29 cellular contexts compared by ENCODE assay signal in genomic region chr21:45788198-45788597, GRCh38.
"Had no signal": no experiment of that assay in that cellular context is flagged by ENCODE, and none has a peak within 500 bp of the region (broad histone marks: within the 10 kb centered on the region; RNA-seq: fewer than 3 reads in every experiment).

No MANE protein-coding gene starts in this region.

- H3K27ac Mint-ChIP-seq: activated CD8-positive, alpha-beta memory T cell treated with anti-CD3 and anti-CD28 coated beads, Interleukin-2, amount 10 ng/mL, durations not matched to agents 7 days and 5 days; activated naive CD8-positive, alpha-beta T cell treated with anti-CD3 and anti-CD28 coated beads, Interleukin-2, amount 10 ng/mL, durations not matched to agents 7 days and 5 days; activated T-helper 17 cell treated with anti-CD3 and anti-CD28 coated beads, Interleukin-2, amount 50 U/mL, for 72 hours; T-helper 1 cell treated with Interleukin-12 subunit alpha and Interleukin-12 subunit beta and Interleukin-4 antibody, amounts not matched to agents 30 μg/mL and 1 μg/mL, for 36 hours; WTC11 had no signal

- H3K9me3 Mint-ChIP-seq: activated naive CD4-positive, alpha-beta T cell treated with anti-CD3 and anti-CD28 coated beads for 36 hours; activated naive CD8-positive, alpha-beta T cell treated with anti-CD3 and anti-CD28 coated beads, Interleukin-2, amount 10 ng/mL, durations not matched to agents 7 days and 5 days; activated T-helper 17 cell treated with anti-CD3 and anti-CD28 coated beads, Interleukin-2, amount 50 U/mL, for 72 hours; T-helper 1 cell treated with Interleukin-12 subunit alpha and Interleukin-12 subunit beta and Interleukin-4 antibody, amounts not matched to agents 30 μg/mL and 1 μg/mL, for 36 hours had no signal

- H3K4me1 Mint-ChIP-seq: activated CD8-positive, alpha-beta memory T cell treated with anti-CD3 and anti-CD28 coated beads, Interleukin-2, amount 10 ng/mL, durations not matched to agents 7 days and 5 days; activated naive CD8-positive, alpha-beta T cell treated with anti-CD3 and anti-CD28 coated beads, Interleukin-2, amount 10 ng/mL, durations not matched to agents 7 days and 5 days; activated T-helper 17 cell treated with anti-CD3 and anti-CD28 coated beads, Interleukin-2, amount 50 U/mL, for 72 hours; WTC11 had no signal

- FAIRE-seq: K562 had no signal

- DNase-seq: activated CD4-positive, alpha-beta T cell treated with anti-CD3 and anti-CD28 coated beads for 48 hours; activated CD4-positive, alpha-beta T cell treated with anti-CD3 and anti-CD28 coated beads, Interleukin-2, amount 50 U/mL, for 4 hours; activated CD4-positive, CD25-positive, alpha-beta regulatory T cell treated with anti-CD3 and anti-CD28 coated beads, Interleukin-2, amount 50 U/mL, for 72 hours; activated CD8-positive, alpha-beta memory T cell treated with anti-CD3 and anti-CD28 coated beads, Interleukin-2, amount 10 ng/mL, durations not matched to agents 7 days and 5 days; activated gamma-delta T cell; activated naive CD4-positive, alpha-beta T cell treated with anti-CD3 and anti-CD28 coated beads for 36 hours; activated naive CD8-positive, alpha-beta T cell treated with anti-CD3 and anti-CD28 coated beads, Interleukin-2, amount 10 ng/mL, durations not matched to agents 7 days and 5 days; adrenal gland; anterior cingulate cortex; caudate nucleus; Karpas-422; MM.1S; NCI-H1105; NCI-H1436; NCI-H1694 treated with DMSO at 0.1 percent for 48 hours; NCI-H2029 treated with DMSO at 0.1 percent for 48 hours; NCI-H345; NCI-H510A treated with DMSO at 0.1 percent for 48 hours; NCI-H69; NK-92 treated with Interleukin-12 subunit alpha and Interleukin-12 subunit beta, amount 100 ng/mL, for 24 hours; OCI-M1; Right ventricle myocardium superior had no signal

- H3K36me3 ChIP-seq: adrenal gland, breast epithelium, SJSA1 had no signal

- H3K27me3 Mint-ChIP-seq: activated T-helper 17 cell treated with anti-CD3 and anti-CD28 coated beads, Interleukin-2, amount 50 U/mL, for 72 hours had no signal

- H3K27me3 ChIP-seq: adrenal gland, SJSA1 had no signal

- H3K9me3 ChIP-seq: adrenal gland, breast epithelium, SJSA1 had no signal

- H3K36me3 Mint-ChIP-seq: activated CD8-positive, alpha-beta memory T cell treated with anti-CD3 and anti-CD28 coated beads, Interleukin-2, amount 10 ng/mL, durations not matched to agents 7 days and 5 days; activated naive CD8-positive, alpha-beta T cell treated with anti-CD3 and anti-CD28 coated beads, Interleukin-2, amount 10 ng/mL, durations not matched to agents 7 days and 5 days; WTC11 had no signal

- H3K4me3 Mint-ChIP-seq: activated CD8-positive, alpha-beta memory T cell treated with anti-CD3 and anti-CD28 coated beads, Interleukin-2, amount 10 ng/mL, durations not matched to agents 7 days and 5 days; activated naive CD4-positive, alpha-beta T cell treated with anti-CD3 and anti-CD28 coated beads for 36 hours; activated naive CD8-positive, alpha-beta T cell treated with anti-CD3 and anti-CD28 coated beads, Interleukin-2, amount 10 ng/mL, durations not matched to agents 7 days and 5 days; activated T-helper 17 cell treated with anti-CD3 and anti-CD28 coated beads, Interleukin-2, amount 50 U/mL, for 72 hours; T-helper 1 cell treated with Interleukin-12 subunit alpha and Interleukin-12 subunit beta and Interleukin-4 antibody, amounts not matched to agents 30 μg/mL and 1 μg/mL, for 36 hours; WTC11 had no signal

- H3K4me3 ChIP-seq: adrenal gland, breast epithelium, K562, SJSA1 had no signal

- H3K27ac ChIP-seq: adrenal gland, breast epithelium, RWPE1, SJSA1 had no signal

- H3K4me1 ChIP-seq: adrenal gland, breast epithelium, SJSA1 had no signal
